Comparison of ENCODE assay signal across 10 cellular contexts in genomic region chr11:114135737-114136151, GRCh38.
DNase-seq lines count a peak whose midpoint lies in the region; ATAC-seq and TF ChIP-seq lines count a peak whose summit lies in the region.
"Had no signal": no experiment of that assay in that cellular context is flagged by ENCODE, and none has a peak within 500 bp of the region (broad histone marks: within the 10 kb centered on the region; RNA-seq: fewer than 3 reads in every experiment).

No MANE protein-coding gene starts in this region.

- DNase-seq in GM03348 (ENCODE audit: low spot score) (peak; percentile 22), WTC11 (ENCODE audit: low spot score) (no peak), hepatocyte (ENCODE audit: low spot score) (no peak), spleen (no peak)
- no peak for DNase-seq in activated naive CD4-positive, alpha-beta T cell treated with anti-CD3 and anti-CD28 coated beads, Interleukin-2, amount 50 U/mL, for 72 hours (ENCODE audit: low spot score in 2 of 2)
- DNase-seq in effector CD8-positive, alpha-beta T cell (lab: John Stamatoyannopoulos, UW), result no peak
- DNase-seq: NCI-H1694 had no signal

- H2AFZ ChIP-seq in hepatocyte, result no peak overlapping the region

- H3K9me2 ChIP-seq in hepatocyte (replicated peaks; ENCODE audit: insufficient read depth), result no peaks in the 10 kb centered on the region

- H3K4me3 ChIP-seq in hepatocyte (no peak overlapping the region), spleen (peak overlapping the region in 1 of 8 donors; percentile 24)

- intact Hi-C loops in spleen (cut with DNase I; ENCODE audit: low total_unique reads), result loop anchor here (10.0 kb wide), 1 partner anchor 51 kb away; no protein-coding TSS in a partner anchor

- peak; percentile 81 for ATAC-seq in WTC11
- no peak for ATAC-seq in activated naive CD4-positive, alpha-beta T cell treated with anti-CD3 and anti-CD28 coated beads, Interleukin-2, amount 50 U/mL, for 72 hours
- no peak for ATAC-seq in GM19328 (IDR thresholded peaks at IDR 0.05; ENCODE audit: unreplicated experiment)
- ATAC-seq in esophagus mucosa, result no peak
- ATAC-seq: SK-N-SH treated with all-trans-retinoic acid at 6 μM for 48 hours had no signal

- H4K20me1 ChIP-seq in hepatocyte (ENCODE audit: insufficient read depth, poor library complexity, severe bottlenecking), result no peaks in the 10 kb centered on the region

- CTCF ChIA-PET in WTC11 (lab: Charles Lee), result no interaction called here

- peak overlapping the region; percentile 76 for H3K27ac ChIP-seq in hepatocyte
- peak overlapping the region in 5 of 8 donors; percentile 28 to 85 (median 80) for H3K27ac ChIP-seq in spleen

- H3K4me3 Mint-ChIP-seq in WTC11, result no peak overlapping the region

- TF ChIP-seq CTCF in WTC11 (IDR thresholded peaks at IDR 0.05), result no peak
- TF ChIP-seq CTCF in hepatocyte (IDR thresholded peaks at IDR 0.05; ENCODE audit: poor library complexity), result no peak
- no peak for TF ChIP-seq CTCF in spleen (IDR thresholded peaks at IDR 0.05 in 8 of 11, conservative IDR thresholded peaks at IDR 0.05 in 3 of 11)

- H3K27me3 ChIP-seq in hepatocyte (no peaks in the 10 kb centered on the region), spleen (replicated peaks in 1 of 7) (no peaks in the 10 kb centered on the region)

- H3K36me3 ChIP-seq in hepatocyte (replicated peaks; ENCODE audit: insufficient read depth, low read depth) (no peaks in the 10 kb centered on the region), spleen (peaks cover 0 to 6% (median 0%) of the 10 kb centered on the region in 6 donors)

- H3K4me1 ChIP-seq in hepatocyte (ENCODE audit: insufficient read depth) (peaks cover 54% of the 10 kb centered on the region), spleen (peaks cover 32 to 100% (median 76%) of the 10 kb centered on the region in 6 donors)

- no peaks in the 10 kb centered on the region for H3K36me3 Mint-ChIP-seq in WTC11
- no peaks in the 10 kb centered on the region for H3K36me3 Mint-ChIP-seq in activated naive CD4-positive, alpha-beta T cell treated with anti-CD3 and anti-CD28 coated beads, Interleukin-2, amount 50 U/mL, for 72 hours

- peaks cover 77% of the 10 kb centered on the region for H3K79me2 ChIP-seq in hepatocyte

- H3K9me3 Mint-ChIP-seq in WTC11, result 0 out of 2 replicates have a peak, but pooled peaks cover 3% of the 10 kb centered on the region
- H3K9me3 Mint-ChIP-seq in activated naive CD4-positive, alpha-beta T cell treated with anti-CD3 and anti-CD28 coated beads, Interleukin-2, amount 50 U/mL, for 72 hours, result peaks cover 0 to 5% of the 10 kb centered on the region in 2 donors

- no peak overlapping the region for H3K27ac Mint-ChIP-seq in WTC11
- no peak overlapping the region for H3K27ac Mint-ChIP-seq in activated naive CD4-positive, alpha-beta T cell treated with anti-CD3 and anti-CD28 coated beads, Interleukin-2, amount 50 U/mL, for 72 hours

- TF ChIP-seq POLR2A in spleen (IDR thresholded peaks at IDR 0.05), result no peak

- 51% methylated on average over 4 of the region's 4 CpGs for WGBS in hepatocyte (ENCODE audit: low lambda C conversion rate, missing lambda C conversion rate)
- WGBS in spleen, 5 donors, result 20 to 34% (median 23%) methylated on average over 4 of the region's 4 CpGs

- no peak overlapping the region for H3K4me2 ChIP-seq in hepatocyte

- H3K27me3 Mint-ChIP-seq in WTC11 (ENCODE audit: low read depth), result no peaks in the 10 kb centered on the region

- H3K4me1 Mint-ChIP-seq in WTC11, result peaks cover 16% of the 10 kb centered on the region

- H3K9me3 ChIP-seq in hepatocyte (ENCODE audit: low read depth) (no peaks in the 10 kb centered on the region), spleen (no peaks in the 10 kb centered on the region)

- POLR2A ChIA-PET in WTC11 (lab: Charles Lee), result no interaction called here

TF ChIP-seq in WTC11, 78 proteins besides CTCF, POLR2A, EP300 and RAD21:
- TF ChIP-seq MXD4 (CRISPR knock-in tag; IDR thresholded peaks at IDR 0.05; ENCODE audit: borderline replicate concordance), result no peak
- no peak for TF ChIP-seq E2F4 (CRISPR knock-in tag; IDR thresholded peaks at IDR 0.05; ENCODE audit: borderline replicate concordance, low read depth)
- TF ChIP-seq TEAD4 (CRISPR knock-in tag; IDR thresholded peaks at IDR 0.05), result no peak
- no peak for TF ChIP-seq NFE2L1 (CRISPR knock-in tag; IDR thresholded peaks at IDR 0.05)
- no peak for TF ChIP-seq CREB1 (CRISPR knock-in tag; IDR thresholded peaks at IDR 0.05)
- no peak for TF ChIP-seq ESRRA (CRISPR knock-in tag; IDR thresholded peaks at IDR 0.05; ENCODE audit: borderline replicate concordance)
- no peak for TF ChIP-seq ZNF423 (CRISPR knock-in tag; IDR thresholded peaks at IDR 0.05)
- no peak for TF ChIP-seq NR1H2 (CRISPR knock-in tag; IDR thresholded peaks at IDR 0.05)
